ENCODE assay signal across 1 cellular context in the genomic region with DNA sequence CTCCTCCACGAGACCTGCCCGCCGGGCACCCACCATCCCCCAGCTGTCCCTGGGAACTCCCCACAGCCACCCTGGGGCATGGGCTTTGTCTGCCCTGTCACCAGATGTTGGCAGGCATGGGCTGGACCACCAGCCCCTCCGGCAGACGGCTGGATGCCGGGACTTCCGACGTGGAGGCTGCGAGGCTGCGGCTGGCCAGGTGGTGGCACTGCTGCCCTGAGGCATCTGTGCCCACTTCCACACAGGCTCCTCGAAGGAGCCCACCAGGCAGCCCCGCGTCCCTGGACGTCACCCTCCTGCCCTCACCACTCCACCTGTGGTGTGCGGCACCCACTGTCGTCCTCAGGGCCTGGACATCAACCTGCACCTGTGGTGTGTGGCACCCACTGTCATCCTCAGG.
TF ChIP-seq lines count a peak whose summit lies in the region.

No MANE protein-coding gene starts in this region.

TF ChIP-seq in GM23338, 12 proteins besides CTCF, POLR2A, EP300 and RAD21 (continued from another document):
- TF ChIP-seq ZNF462 (CRISPR knock-in tag; IDR thresholded peaks at IDR 0.05): no peak
